9 cellular contexts compared by ENCODE assay signal in the genomic region with DNA sequence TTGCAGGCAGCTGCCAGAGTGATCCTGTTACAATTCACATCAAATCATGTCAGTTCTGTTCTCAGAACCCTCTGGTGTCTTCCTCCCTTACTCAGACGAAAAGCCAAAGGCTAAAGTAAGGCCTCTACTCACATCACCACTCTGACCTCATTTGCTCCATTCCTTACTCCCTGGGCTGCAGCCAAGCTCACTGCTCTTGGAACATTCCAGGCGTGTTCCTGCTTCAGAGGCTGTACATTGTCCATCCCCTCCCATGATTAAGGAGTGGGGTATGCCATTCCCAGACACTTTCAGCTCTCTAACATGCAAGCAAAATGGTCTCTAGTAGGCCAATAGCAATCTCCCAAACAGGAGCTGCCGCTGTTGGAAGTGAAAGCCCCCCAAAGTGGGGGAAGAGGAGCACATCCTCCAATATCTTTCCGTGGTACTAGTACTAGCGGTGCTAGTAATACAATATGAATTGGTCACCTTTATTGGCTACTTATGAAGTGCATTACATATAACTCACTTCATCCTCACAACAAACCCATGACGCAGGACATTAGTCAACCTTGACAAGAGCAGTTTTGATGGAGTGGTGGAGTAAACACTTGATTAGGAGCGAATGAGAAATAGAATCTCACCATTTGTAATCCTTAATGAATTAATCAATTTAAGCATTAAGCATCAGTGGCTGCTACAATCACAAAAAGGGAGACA. TPM values are rescaled to one million over a fixed set of nuclear protein-coding genes. Genes with fewer than 3 reads are reported as not detected.
DNase-seq lines count a peak whose midpoint lies in the region; ATAC-seq and TF ChIP-seq lines count a peak whose summit lies in the region.
"Had no signal": no experiment of that assay in that cellular context is flagged by ENCODE, and none has a peak within 500 bp of the region (broad histone marks: within the 10 kb centered on the region; RNA-seq: fewer than 3 reads in every experiment).

No MANE protein-coding gene starts in this region.

- H3K9me3 Mint-ChIP-seq in MCF 10A (ENCODE audit: unreplicated experiment), result no peaks in the 10 kb centered on the region

- H3K27me3 Mint-ChIP-seq in MCF 10A (ENCODE audit: insufficient read depth, unreplicated experiment), result no peaks in the 10 kb centered on the region

- no TSS peak for BruUV-seq in MCF 10A (replicated peaks; lab: Mats Ljungman, UMichigan)

- intact Hi-C loops in MCF 10A (cut with micrococcal nuclease) (no loop called here), breast epithelium (cut with DNase I; ENCODE audit: low total_unique reads) (no loop called here), mucosa of descending colon (cut with DNase I, micrococcal nuclease) (no loop called here)

- no peak overlapping the region for H3K4me3 ChIP-seq in breast epithelium
- no peak overlapping the region for H3K4me3 ChIP-seq in mucosa of descending colon
- H3K4me3 ChIP-seq in urinary bladder (ENCODE audit: low read depth, low read length), result no peak overlapping the region

- peaks cover 73% of the 10 kb centered on the region for H3K4me1 Mint-ChIP-seq in MCF 10A (ENCODE audit: insufficient read depth, unreplicated experiment)

- peak overlapping the region; percentile 84 for H3K27ac Mint-ChIP-seq in MCF 10A (ENCODE audit: low read depth, unreplicated experiment)

- H3K27ac ChIP-seq in breast epithelium (peak overlapping the region in 1 of 2 donors; percentile 69), urinary bladder (ENCODE audit: low read depth) (peak overlapping the region; percentile 10)

- ATAC-seq in mucosa of descending colon (peak; percentile 22), GM21390 (IDR thresholded peaks at IDR 0.05; ENCODE audit: unreplicated experiment) (no peak)

- no peaks in the 10 kb centered on the region for H3K4me1 ChIP-seq in breast epithelium
- peaks cover 8% of the 10 kb centered on the region for H3K4me1 ChIP-seq in mucosa of descending colon (ENCODE audit: low read depth)
- no peaks in the 10 kb centered on the region for H3K4me1 ChIP-seq in urinary bladder (ENCODE audit: insufficient read depth)

- POLR2A ChIA-PET in MCF 10A (lab: Yijun Ruan, JAX), result interaction anchor here (0.6 to 3.8 kb wide), 11 partner anchors 8 to 195 kb away, joined by 3 to 26 read pairs (median 4); partner anchors contain the start of genes DKC1 and GAB3

- peaks cover 0 to 10% of the 10 kb centered on the region in 2 donors for H3K27me3 ChIP-seq in breast epithelium

- H3K9me3 ChIP-seq in breast epithelium (no peaks in the 10 kb centered on the region), mucosa of descending colon (no peaks in the 10 kb centered on the region)

- peak overlapping the region; percentile 46 for H3K4me3 Mint-ChIP-seq in MCF 10A (ENCODE audit: unreplicated experiment)

- DNase-seq in MCF 10A (ENCODE audit: unreplicated experiment) (peak; percentile 86), breast epithelium (ENCODE audit: low spot score in 2 of 2) (no peak), dermis blood vessel endothelial cell (peak; percentile 86), mucosa of descending colon (no peak), NCI-H1105 treated with DMSO at 0.1 percent for 48 hours (lab: John Stamatoyannopoulos, UW) (no peak)
- no peak for DNase-seq in stimulated activated CD4-positive, alpha-beta T cell treated with anti-CD3 and anti-CD28 coated beads, Interleukin-2, amount 100 ng/mL, for 24 hours
- DNase-seq: SHP77 treated with DMSO at 0.1 percent for 48 hours had no signal

- CTCF ChIA-PET in MCF 10A (lab: Yijun Ruan, JAX), result interaction anchor here (0.6 to 1.5 kb wide), 5 partner anchors 13 to 51 kb away, joined by 3 to 10 read pairs (median 4); no protein-coding TSS in a partner anchor

- no peak for TF ChIP-seq POLR2A in breast epithelium (IDR thresholded peaks at IDR 0.05)

- no peak for TF ChIP-seq CTCF in MCF 10A (IDR thresholded peaks at IDR 0.05; ENCODE audit: unreplicated experiment)
- TF ChIP-seq CTCF in breast epithelium (IDR thresholded peaks at IDR 0.05), result no peak
- no peak for TF ChIP-seq CTCF in mucosa of descending colon (IDR thresholded peaks at IDR 0.05)

- H3K36me3 ChIP-seq in breast epithelium (no peaks in the 10 kb centered on the region), mucosa of descending colon (ENCODE audit: low read depth) (no peaks in the 10 kb centered on the region), urinary bladder (ENCODE audit: insufficient read depth) (no peaks in the 10 kb centered on the region)

- H3K36me3 Mint-ChIP-seq in MCF 10A (ENCODE audit: insufficient read depth, unreplicated experiment), result no peaks in the 10 kb centered on the region

- 61% methylated on average over 7 of the region's 7 CpGs for WGBS in urinary bladder

RNA-seq across cellular contexts. Expression of gene GAB3, which starts 15.0 kb away (rescaled TPM):
- total RNA-seq in MCF 10A (2022) (2.0 and 2.1 TPM in 2 replicates), breast epithelium (1 to 10 TPM; 3.9 to 8.5 (median 5.3) TPM), dermis blood vessel endothelial cell (12.1 and 14.1 TPM in 2 replicates), mucosa of descending colon (1 to 10 TPM; 1.3 to 3.4 (median 2.5) TPM), urinary bladder (8.0 TPM)
- 2.2 TPM for polyA plus RNA-seq in urinary bladder

RNA-seq across cellular contexts. Expression of gene DKC1, which starts 26.8 kb away (rescaled TPM):
- total RNA-seq in MCF 10A (2022) (149 and 196 TPM in 2 replicates), breast epithelium (10 to 100 TPM; 23.2 to 41.0 (median 40.5) TPM), dermis blood vessel endothelial cell (45.6 and 71.2 TPM in 2 replicates), mucosa of descending colon (10 to 100 TPM; 29.4 to 36.0 (median 31.7) TPM), urinary bladder (20.2 TPM)
- polyA plus RNA-seq in urinary bladder, result 26.3 TPM

Comparison
In these comparisons a context has a peak if more than half of its experiments do, and no peak if none do; other contexts are left out.
1. DNase-seq: peak in MCF 10A (single experiment) and dermis blood vessel endothelial cell (single experiment); none in breast epithelium (0 of 2), mucosa of descending colon (0 of 3), stimulated activated CD4-positive, alpha-beta T cell treated with anti-CD3 and anti-CD28 coated beads, Interleukin-2, amount 100 ng/mL, for 24 hours (0 of 2) and NCI-H1105 treated with DMSO at 0.1 percent for 48 hours (single experiment).